In the genomic region with DNA sequence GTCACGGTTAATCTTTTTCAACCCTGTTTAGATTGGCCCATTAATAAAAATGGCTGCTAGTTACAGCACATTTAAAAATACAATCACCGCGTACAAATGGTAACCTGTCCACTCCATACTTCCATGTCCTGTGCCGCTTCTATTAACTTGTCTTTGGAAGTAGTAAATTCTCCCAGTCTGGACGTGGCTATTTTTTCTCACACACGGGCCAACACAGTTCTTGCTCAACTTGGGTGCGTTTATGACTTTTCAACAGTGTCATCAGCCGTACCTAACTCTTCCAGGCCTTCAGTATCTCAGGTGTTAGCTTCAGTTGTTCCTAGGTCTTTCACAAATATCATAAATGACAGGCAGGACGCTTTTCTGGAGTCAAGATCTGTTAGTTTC, we compare ENCODE assay signal across 8 cellular contexts. TPM values are rescaled to one million over a fixed set of nuclear protein-coding genes. Genes with fewer than 3 reads are reported as not detected.
DNase-seq lines count a peak whose midpoint lies in the region; ATAC-seq and TF ChIP-seq lines count a peak whose summit lies in the region.

No MANE protein-coding gene starts in this region.

- BruUV-seq in PC-9 (replicated peaks; lab: Mats Ljungman, UMichigan) = TSS peak; percentile 79

- H3K27me3 ChIP-seq in PC-9 (ENCODE audit: insufficient read depth, low read depth) = no peaks in the 10 kb centered on the region

- H3K36me3 ChIP-seq in PC-9 (ENCODE audit: low read depth) = no peaks in the 10 kb centered on the region

- peaks cover 37% of the 10 kb centered on the region for H3K79me2 ChIP-seq in PC-9 (ENCODE audit: low read depth)

- H3K9me2 ChIP-seq in PC-9 (ENCODE audit: insufficient read depth) = no peaks in the 10 kb centered on the region

- peak overlapping the region; percentile 96 for H2AFZ ChIP-seq in PC-9

- H3K4me1 ChIP-seq in PC-9 (replicated peaks; ENCODE audit: insufficient read depth) = peaks cover 15% of the 10 kb centered on the region

- H4K20me1 ChIP-seq in PC-9 (ENCODE audit: insufficient read depth) = peaks cover 19% of the 10 kb centered on the region

- H3F3A ChIP-seq in PC-9 (ENCODE audit: insufficient read depth, low read depth) = peaks cover 6% of the 10 kb centered on the region; the same call in 1 of the 2 replicates

- DNase-seq in PC-9 (no peak), epithelial cell of proximal tubule (ENCODE audit: low read depth) (no peak), occipital lobe (lab: John Stamatoyannopoulos, UW) (peak; percentile 6), NCI-H1436 treated with DMSO at 0.1 percent for 48 hours (lab: John Stamatoyannopoulos, UW) (no peak), AG08396 (ENCODE audit: low spot score) (no peak), NCI-H446 treated with DMSO at 0.1 percent for 48 hours (lab: John Stamatoyannopoulos, UW) (no peak)

- CTCF ChIA-PET in PC-9 (lab: Charles Lee) = interaction anchor here (0.6 to 0.8 kb wide), 3 partner anchors 21 to 81 kb away, joined by 3 to 14 read pairs (median 3); no protein-coding TSS in a partner anchor

- POLR2A ChIA-PET in PC-9 (lab: Charles Lee; ENCODE audit: unreplicated experiment) = interaction anchor here (1.0 kb wide), 1 partner anchor 151 kb away, joined by 3 read pairs; no protein-coding TSS in a partner anchor

- H3K4me3 ChIP-seq in PC-9 (peak overlapping the region; percentile 68), epithelial cell of proximal tubule (ENCODE audit: low read depth, low read length) (peak overlapping the region; percentile 89)

- TF ChIP-seq CTCF in PC-9 (conservative IDR thresholded peaks at IDR 0.05) (no peak), epithelial cell of proximal tubule (conservative IDR thresholded peaks at IDR 0.05; ENCODE audit: low read depth, low read length) (no peak)

- H3K9me3 ChIP-seq in PC-9 (ENCODE audit: insufficient read depth, low read depth) = no peaks in the 10 kb centered on the region

- ATAC-seq in GM19395 (IDR thresholded peaks at IDR 0.05; ENCODE audit: unreplicated experiment) (peak; percentile 8), GM18498 (IDR thresholded peaks at IDR 0.05; ENCODE audit: unreplicated experiment) (no peak)

- intact Hi-C loops in PC-9 (cut with micrococcal nuclease; ENCODE audit: unreplicated experiment) = loop anchor here (1.0 to 5.0 kb wide), 3 partner anchors 66 to 304 kb away; a partner anchor contains a TSS

- peak overlapping the region; percentile 68 for H3K27ac ChIP-seq in PC-9

- H3K4me2 ChIP-seq in PC-9 = peak overlapping the region; percentile 89

RNA-seq across cellular contexts. Expression of a gene that starts 0.5 kb away (rescaled TPM):
- total RNA-seq in PC-9 (2021) (37.6 and 67.8 TPM in 2 replicates), epithelial cell of proximal tubule (15.0 and 18.0 TPM in 2 replicates), occipital lobe (191 TPM)
